9 cellular contexts compared by ENCODE assay signal in genomic region chr12:2813214-2813554, GRCh38. TPM values are rescaled to one million over a fixed set of nuclear protein-coding genes. Genes with fewer than 3 reads are reported as not detected.
DNase-seq lines count a peak whose midpoint lies in the region; ATAC-seq, FAIRE-seq and TF ChIP-seq lines count a peak whose summit lies in the region.
"Had no signal": no experiment of that assay in that cellular context is flagged by ENCODE, and none has a peak within 500 bp of the region (broad histone marks: within the 10 kb centered on the region; RNA-seq: fewer than 3 reads in every experiment).

No MANE protein-coding gene starts in this region.

- H4K20me1 ChIP-seq in DND-41 (ENCODE audit: insufficient read depth, low read length) (peaks cover 2% of the 10 kb centered on the region; the same call in 1 of the 2 replicates), OCI-LY7 (ENCODE audit: insufficient read depth, low read length) (no peaks in the 10 kb centered on the region)

- FAIRE-seq in pancreas (lab: Jason Lieb, UNC) = no peak

- DNase-seq in DND-41 (no peak), OCI-LY7 (ENCODE audit: low spot score) (no peak), pancreas (peak in 1 of 6 donors; percentile 51), LoVo (ENCODE audit: low spot score) (no peak), NCI-H524 (lab: John Stamatoyannopoulos, UW) (no peak), kidney tubule cell (ENCODE audit: low spot score) (no peak)

- TF ChIP-seq CTCF in DND-41 (IDR thresholded peaks at IDR 0.05; ENCODE audit: borderline replicate concordance, extremely low read depth, low read length, poor library complexity, severe bottlenecking) (no peak), OCI-LY7 (conservative IDR thresholded peaks at IDR 0.05; ENCODE audit: low read length) (no peak), pancreas (IDR thresholded peaks at IDR 0.05) (no peak)

- BruUV-seq in OCI-LY7 (replicated peaks; lab: Mats Ljungman, UMichigan) = no TSS peak

- H3K4me2 ChIP-seq in DND-41 (ENCODE audit: insufficient read depth, low read length) = peak overlapping the region; percentile 74
- H3K4me2 ChIP-seq in OCI-LY7 (ENCODE audit: low read length) = peak overlapping the region; percentile 98

- H3K36me3 ChIP-seq in DND-41 (ENCODE audit: insufficient read depth, low read length) (peaks cover 18% of the 10 kb centered on the region), OCI-LY7 (ENCODE audit: insufficient read depth, low read length) (peaks cover 38% of the 10 kb centered on the region), esophagus (ENCODE audit: control insufficient read depth in 2 of 2, insufficient read depth in 2 of 2, low read length in 1 of 2) (peaks cover 6 to 7% of the 10 kb centered on the region in 2 donors), pancreas (peaks cover 0 to 8% (median 5%) of the 10 kb centered on the region in 3 donors)

- H2AFZ ChIP-seq in DND-41 (ENCODE audit: low read depth, low read length) = peak overlapping the region; percentile 85
- H2AFZ ChIP-seq in OCI-LY7 (ENCODE audit: low read length) = peak overlapping the region; percentile 42; the same call in 1 of the 2 replicates

- H3K27ac ChIP-seq in DND-41 (ENCODE audit: low read length) = peak overlapping the region; percentile 93
- H3K27ac ChIP-seq in OCI-LY7 (ENCODE audit: low read depth, low read length, poor library complexity, severe bottlenecking) = peak overlapping the region; percentile 73
- peak overlapping the region; percentile 87 to 98 for H3K27ac ChIP-seq in esophagus (ENCODE audit: low read depth in 2 of 2, low read length in 1 of 2)
- peak overlapping the region; percentile 90 to 96 (median 94) for H3K27ac ChIP-seq in pancreas

- CTCF ChIA-PET in OCI-LY7 (lab: Charles Lee; ENCODE audit: unreplicated experiment) = no interaction called here

- H3K9me3 ChIP-seq in DND-41 (ENCODE audit: insufficient read depth, low read length, severe bottlenecking) (no peaks in the 10 kb centered on the region), OCI-LY7 (ENCODE audit: low read length) (no peaks in the 10 kb centered on the region), esophagus (ENCODE audit: control insufficient read depth in 2 of 2, insufficient read depth in 1 of 2, low read depth in 1 of 2, low read length in 1 of 2) (no peaks in the 10 kb centered on the region), pancreas (no peaks in the 10 kb centered on the region)

- H3K79me2 ChIP-seq in DND-41 (ENCODE audit: insufficient read depth, low read length) (peaks cover 36% of the 10 kb centered on the region), OCI-LY7 (ENCODE audit: insufficient read depth, low read depth, low read length) (peaks cover 36% of the 10 kb centered on the region)

- POLR2A ChIA-PET in OCI-LY7 (lab: Charles Lee) = interaction anchor here (1.2 kb wide), 1 partner anchor 24 kb away, joined by 3 read pairs; no protein-coding TSS in a partner anchor

- ATAC-seq in DND-41 (ENCODE audit: insufficient read depth, low read depth) = no peak; the same call in 2 of the 3 replicates
- ATAC-seq in pancreas = peak; percentile 1 to 3 (median 2)
- ATAC-seq in GM18861 (IDR thresholded peaks at IDR 0.05; ENCODE audit: unreplicated experiment) = no peak

- peak overlapping the region; percentile 38 to 74 for H3K4me3 ChIP-seq in DND-41 (ENCODE audit: low read depth in 1 of 2, low read length in 2 of 2)
- peak overlapping the region; percentile 84 for H3K4me3 ChIP-seq in OCI-LY7 (ENCODE audit: low read depth, low read length, poor library complexity, severe bottlenecking)
- peak overlapping the region; percentile 71 to 76 for H3K4me3 ChIP-seq in esophagus (ENCODE audit: low read depth in 1 of 2, low read length in 2 of 2)
- H3K4me3 ChIP-seq in pancreas = peak overlapping the region; percentile 37 to 61 (median 57)

- H3K27me3 ChIP-seq in DND-41 (ENCODE audit: insufficient read depth, low read length, poor library complexity) = no peaks in the 10 kb centered on the region
- H3K27me3 ChIP-seq in esophagus (ENCODE audit: control insufficient read depth in 1 of 2, insufficient read depth in 2 of 2, low read length in 2 of 2) = no peaks in the 10 kb centered on the region
- H3K27me3 ChIP-seq in pancreas = no peaks in the 10 kb centered on the region

- H3K4me1 ChIP-seq in DND-41 (ENCODE audit: insufficient read depth, low read length) = peaks cover 22% of the 10 kb centered on the region
- peaks cover 16% of the 10 kb centered on the region for H3K4me1 ChIP-seq in OCI-LY7 (ENCODE audit: insufficient read depth, low read length, poor library complexity, severe bottlenecking)
- peaks cover 0 to 2% of the 10 kb centered on the region in 2 donors for H3K4me1 ChIP-seq in esophagus (ENCODE audit: control insufficient read depth in 2 of 2, insufficient read depth in 2 of 2, low read length in 1 of 2)
- H3K4me1 ChIP-seq in pancreas = peaks cover 8 to 12% (median 10%) of the 10 kb centered on the region in 3 donors

- WGBS in esophagus, 2 donors = 3 to 4% methylated on average over 4 of the region's 4 CpGs
- WGBS in pancreas, 2 donors = 0 to 2% methylated on average over 4 of the region's 4 CpGs

- H3K9me2 ChIP-seq in OCI-LY7 (ENCODE audit: insufficient read depth, low read length) = no peaks in the 10 kb centered on the region

- intact Hi-C loops in OCI-LY7 (cut with micrococcal nuclease; ENCODE audit: unreplicated experiment) = loop anchor here (2.0 kb wide), 1 partner anchor 64 kb away; the partner anchor contains the start of genes FOXM1 and RHNO1
- intact Hi-C loops in pancreas (cut with DNase I) = no loop called here

- H3K9ac ChIP-seq in DND-41 (ENCODE audit: low read depth, low read length) = peak overlapping the region; percentile 70

RNA-seq across cellular contexts. Expression of gene ITFG2, which starts 0.7 kb away (rescaled TPM):
- 37.4 and 55.2 TPM in 2 replicates for total RNA-seq in OCI-LY7 (2014; rRNA removed; shearing (Covaris generic))
- 42.0 and 56.9 TPM in 2 replicates for total RNA-seq in OCI-LY7 (2022)
- polyA plus RNA-seq in esophagus = 10 to 100 TPM; 19.9 to 31.2 TPM
- 10 to 100 TPM; 17.0 to 30.1 (median 20.5) TPM for total RNA-seq in pancreas
- polyA plus RNA-seq in pancreas = 10 to 100 TPM; 42.2 to 51.6 TPM

RNA-seq across cellular contexts. Expression of gene FKBP4, which starts 18.4 kb away (rescaled TPM):
- 70.3 and 86.7 TPM in 2 replicates for total RNA-seq in OCI-LY7 (2014; rRNA removed; shearing (Covaris generic))
- 110 and 131 TPM in 2 replicates for total RNA-seq in OCI-LY7 (2022)
- polyA plus RNA-seq in esophagus = 10 to 100 TPM; 42.0 to 56.6 TPM
- 10 to 100 TPM; 45.5 to 72.8 (median 51.0) TPM for total RNA-seq in pancreas
- polyA plus RNA-seq in pancreas = 10 to 100 TPM; 24.2 to 31.4 TPM

RNA-seq across cellular contexts. Expression of gene NRIP2, which starts 21.7 kb away (rescaled TPM):
- total RNA-seq in OCI-LY7 (2014; rRNA removed; shearing (Covaris generic)) = not detected in 2 replicates
- total RNA-seq in OCI-LY7 (2022) (not detected in 2 replicates), pancreas (under 1 TPM; 0.13 to 0.83 (median 0.33) TPM)
- polyA plus RNA-seq in esophagus (under 1 TPM; 0.47 to 0.67 TPM), pancreas (1 to 10 TPM in 1 of 2 donors, under 1 TPM in 1; 0.68 to 1.2 TPM)

RNA-seq across cellular contexts. Expression of gene TEX52, which starts 43.7 kb away (rescaled TPM):
- total RNA-seq in OCI-LY7 (2014; rRNA removed; shearing (Covaris generic)) = 0.25 TPM in 1 of 2 replicates, not detected in the other
- 0.29 TPM in 1 of 2 replicates, not detected in the other for total RNA-seq in OCI-LY7 (2022)
- not detected for polyA plus RNA-seq in esophagus
- total RNA-seq in pancreas = under 1 TPM in 1 of 6 donors, not detected in 5; 0.19 TPM
- polyA plus RNA-seq in pancreas = not detected
- total RNA-seq: left cardiac atrium had no signal

Comparison
In these comparisons a context has a peak if more than half of its experiments do, and no peak if none do; other contexts are left out.
1. ATAC-seq: peak in pancreas (4 of 4); none in DND-41 (single experiment) and GM18861 (single experiment).
2. Peak in every context shown above with its lines, with median percentiles within 50 percentile points of each other: H3K27ac ChIP-seq and H3K4me3 ChIP-seq.